1 cellular context compared by ENCODE assay signal in genomic region chr9:136665111-136665703, GRCh38.
A peak's percentile ranks its signal among the peaks of the same experiment; 100 is the strongest.
TF ChIP-seq lines count a peak whose summit lies in the region.

No MANE protein-coding gene starts in this region.

TF ChIP-seq in K562, 482 proteins besides CTCF, POLR2A, EP300 and RAD21 (continued from another document and continues in another):
- TF ChIP-seq ZNF253 (CRISPR knock-in tag; conservative IDR thresholded peaks at IDR 0.05) (peak; percentile 12; the same call in 1 of the 2 replicates), SPI1 (IDR thresholded peaks at IDR 0.05; ENCODE audit: borderline replicate concordance, low read depth, low read length) (no peak), TFAP4 (CRISPR knock-in tag; IDR thresholded peaks at IDR 0.05; ENCODE audit: borderline replicate concordance) (peak; percentile 49), NCOA1 (IDR thresholded peaks at IDR 0.05; ENCODE audit: low read depth) (no peak), UBTF (IDR thresholded peaks at IDR 0.05; ENCODE audit: borderline replicate concordance in 1 of 2, low read depth in 2 of 2, low read length in 2 of 2) (peak; percentile 29 to 85; a peak in 2 of 4 replicates), ZFX (CRISPR knock-in tag; IDR thresholded peaks at IDR 0.05) (peak; percentile 60), ZNF316 (IDR thresholded peaks at IDR 0.05) (no peak), ARID4B (CRISPR knock-in tag; IDR thresholded peaks at IDR 0.05) (peak; percentile 45), HNRNPL (IDR thresholded peaks at IDR 0.05; ENCODE audit: low read depth, low read length) (peak; percentile 66; the same call in 1 of the 2 replicates), RBM25 (IDR thresholded peaks at IDR 0.05; ENCODE audit: low read depth, low read length, severe bottlenecking) (peak; percentile 97), ID3 (CRISPR knock-in tag; IDR thresholded peaks at IDR 0.05) (no peak), ID3 (tag; IDR thresholded peaks at IDR 0.05) (0 out of 2 replicates have a peak, but pooled peaks have one; percentile 30), ETS1 (conservative IDR thresholded peaks at IDR 0.05; ENCODE audit: control insufficient read depth, low read depth, low read length) (peak; percentile 26; the same call in 1 of the 2 replicates), SAFB (IDR thresholded peaks at IDR 0.05; ENCODE audit: borderline replicate concordance, low read depth, low read length) (peak; percentile 28; the same call in 1 of the 2 replicates), MAX (CRISPR knock-in tag; IDR thresholded peaks at IDR 0.05) (peak; percentile 49; the same call in 1 of the 2 replicates), POLR2B (IDR thresholded peaks at IDR 0.05; ENCODE audit: low read depth, partially characterized antibody) (peak; percentile 46), REST (CRISPR knock-in tag; IDR thresholded peaks at IDR 0.05; ENCODE audit: low read depth) (peak; percentile 76; the same call in 1 of the 2 replicates), U2AF1 (optimal IDR thresholded peaks at IDR 0.05; ENCODE audit: low read depth, low read length) (peak; percentile 34), ZNF586 (CRISPR knock-in tag; conservative IDR thresholded peaks at IDR 0.05) (no peak), STAT6 (CRISPR knock-in tag; IDR thresholded peaks at IDR 0.05) (no peak), BHLHE40 (IDR thresholded peaks at IDR 0.05; ENCODE audit: low read length) (0 out of 2 replicates have a peak, but pooled peaks have one; percentile 8), RREB1 (CRISPR knock-in tag; IDR thresholded peaks at IDR 0.05) (no peak), ZNF77 (CRISPR knock-in tag; IDR thresholded peaks at IDR 0.05) (peak; percentile 76; the same call in 1 of the 2 replicates), ZNF445 (CRISPR knock-in tag; IDR thresholded peaks at IDR 0.05; ENCODE audit: low read depth) (0 out of 2 replicates have a peak, but pooled peaks have one; percentile 25), ZBTB49 (CRISPR knock-in tag; IDR thresholded peaks at IDR 0.05; ENCODE audit: borderline replicate concordance) (no peak), RB1 (IDR thresholded peaks at IDR 0.05; ENCODE audit: low read depth) (peak; percentile 67), HNRNPUL1 (IDR thresholded peaks at IDR 0.05; ENCODE audit: low read length) (no peak)
